ENCODE assay signal across 11 cellular contexts in genomic region chr22:33996824-33997223, GRCh38.
"Had no signal": no experiment of that assay in that cellular context is flagged by ENCODE, and none has a peak within 500 bp of the region (broad histone marks: within the 10 kb centered on the region; RNA-seq: fewer than 3 reads in every experiment).

No MANE protein-coding gene starts in this region.

- H3K36me3 ChIP-seq: HAP-1 had no signal

- H2AFZ ChIP-seq: GM23248, GM23338 had no signal

- H3K4me1 ChIP-seq: HAP-1 had no signal

- ATAC-seq: GM23338, HCT116 had no signal

- H3K4me2 ChIP-seq: GM23338 had no signal

- FAIRE-seq: H1, H54 had no signal

- H3K9ac ChIP-seq: GM23248 had no signal

- H3K4me3 ChIP-seq: GM23248, GM23338, HAP-1 had no signal

- DNase-seq: GM23248, GOT3, H7, H9, HCEC 1CT, HFFc6 had no signal

- H3K27ac ChIP-seq: GM23248 had no signal

- H3K9me3 ChIP-seq: HAP-1 had no signal
